ENCODE assay signal across 18 cellular contexts in the genomic region with DNA sequence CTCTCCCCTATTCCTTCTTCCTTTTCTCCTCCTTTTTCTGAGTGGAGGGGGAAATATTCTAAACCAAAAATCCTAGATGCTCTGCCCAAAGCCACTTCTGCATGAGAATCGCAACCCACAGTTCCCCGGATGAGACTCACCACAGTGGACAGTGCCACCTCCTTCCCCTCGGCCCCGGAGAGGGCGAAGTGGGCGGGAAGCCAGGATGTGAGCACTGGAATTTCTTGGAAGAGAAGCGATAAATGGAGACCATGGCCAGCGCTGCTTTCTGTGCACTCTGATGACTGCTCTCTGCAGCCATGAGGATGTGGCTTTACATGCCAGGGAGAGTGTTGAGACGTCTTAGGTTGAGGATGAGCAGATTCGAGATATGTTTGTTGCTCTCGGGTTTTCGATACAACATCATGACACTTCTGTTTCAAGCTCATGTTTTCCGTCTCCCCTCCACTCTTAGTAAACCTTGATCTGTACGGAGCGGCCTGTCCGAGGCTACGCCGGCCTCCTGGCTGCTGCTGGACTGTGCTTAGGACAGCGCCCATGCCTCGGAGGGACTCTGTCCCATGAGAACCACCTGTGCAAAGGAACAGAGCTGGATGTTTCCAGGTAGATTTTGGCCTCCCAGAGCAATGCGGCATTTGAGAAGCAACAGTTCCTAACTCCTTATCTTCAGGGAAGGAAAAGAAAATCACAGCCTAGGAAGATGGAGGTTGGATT.
A peak's percentile ranks its signal among the peaks of the same experiment; 100 is the strongest.
DNase-seq lines count a peak whose midpoint lies in the region; ATAC-seq and TF ChIP-seq lines count a peak whose summit lies in the region.
"Had no signal": no experiment of that assay in that cellular context is flagged by ENCODE, and none has a peak within 500 bp of the region (broad histone marks: within the 10 kb centered on the region; RNA-seq: fewer than 3 reads in every experiment).

No MANE protein-coding gene starts in this region.

- H2BK120ac ChIP-seq in trophoblast cell (ENCODE audit: insufficient read depth, low read length, poor library complexity) = no peak overlapping the region

- H3K4me3 ChIP-seq in left ventricle myocardium inferior = no peak overlapping the region
- no peak overlapping the region for H3K4me3 ChIP-seq in osteoblast (ENCODE audit: insufficient read depth, low read length)
- no peak overlapping the region for H3K4me3 ChIP-seq in trophoblast cell (ENCODE audit: low read depth, low read length)
- H3K4me3 ChIP-seq: HAP-1, Peyer's patch had no signal

- no peak overlapping the region for H4K8ac ChIP-seq in trophoblast cell (ENCODE audit: low read depth, low read length)

- H2BK12ac ChIP-seq in trophoblast cell (ENCODE audit: low read length) = no peak overlapping the region

- H3K27me3 Mint-ChIP-seq in MCF 10A (ENCODE audit: insufficient read depth, unreplicated experiment) = no peaks in the 10 kb centered on the region
- H3K27me3 Mint-ChIP-seq in natural killer cell (ENCODE audit: low read depth in 2 of 2) = peaks cover 5 to 10% of the 10 kb centered on the region in 2 donors

- H3K9me3 ChIP-seq in left ventricle myocardium inferior (replicated peaks) = no peaks in the 10 kb centered on the region
- H3K9me3 ChIP-seq in osteoblast (ENCODE audit: low read depth, low read length) = no peaks in the 10 kb centered on the region
- H3K9me3 ChIP-seq in trophoblast cell (ENCODE audit: insufficient read depth, low read depth, low read length) = peaks cover 2% of the 10 kb centered on the region
- H3K9me3 ChIP-seq: HAP-1, Peyer's patch had no signal

- H3K36me3 ChIP-seq in left ventricle myocardium inferior = no peaks in the 10 kb centered on the region
- no peaks in the 10 kb centered on the region for H3K36me3 ChIP-seq in osteoblast (ENCODE audit: insufficient read depth, low read length)
- peaks cover 10 to 21% of the 10 kb centered on the region in 2 experiments for H3K36me3 ChIP-seq in trophoblast cell (ENCODE audit: control insufficient read depth in 1 of 2, insufficient read depth in 2 of 2, low read length in 2 of 2)
- H3K36me3 ChIP-seq: HAP-1, Peyer's patch had no signal

- TF ChIP-seq CTCF in left ventricle myocardium inferior (IDR thresholded peaks at IDR 0.05; ENCODE audit: borderline replicate concordance) = no peak
- TF ChIP-seq CTCF in osteoblast (IDR thresholded peaks at IDR 0.05; ENCODE audit: extremely low read depth, low read depth, low read length) = no peak
- TF ChIP-seq CTCF in MCF 10A (IDR thresholded peaks at IDR 0.05; ENCODE audit: unreplicated experiment) = no peak
- no peak for TF ChIP-seq CTCF in natural killer cell (IDR thresholded peaks at IDR 0.05)

- no peak overlapping the region for H3K18ac ChIP-seq in trophoblast cell (ENCODE audit: low read length)

- no peak overlapping the region for H4K91ac ChIP-seq in trophoblast cell (ENCODE audit: low read depth, low read length)

- H3K4me1 Mint-ChIP-seq in MCF 10A (ENCODE audit: insufficient read depth, unreplicated experiment) (peaks cover 5% of the 10 kb centered on the region), natural killer cell (peaks cover 0 to 4% of the 10 kb centered on the region in 2 donors)
- H3K4me1 Mint-ChIP-seq: CD14-positive monocyte had no signal

- H3K9me3 Mint-ChIP-seq in MCF 10A (ENCODE audit: unreplicated experiment) (no peaks in the 10 kb centered on the region), natural killer cell (no peaks in the 10 kb centered on the region)

- POLR2A ChIA-PET in MCF 10A (lab: Yijun Ruan, JAX) = no interaction called here

- no peak overlapping the region for H3K14ac ChIP-seq in trophoblast cell (ENCODE audit: low read length)

- no peak overlapping the region for H2BK5ac ChIP-seq in trophoblast cell (ENCODE audit: low read depth, low read length, poor library complexity)

- H3K4ac ChIP-seq in trophoblast cell (ENCODE audit: low read depth, low read length) = no peak overlapping the region

- no CpG with 5 or more reads among the region's 21 CpGs for WGBS in trophoblast cell (ENCODE audit: extremely low coverage, insufficient coverage, insufficient read length)

- intact Hi-C loops in cardiac septum (cut with DNase I) = no loop called here
- intact Hi-C loops in left ventricle myocardium inferior (cut with micrococcal nuclease) = no loop called here
- intact Hi-C loops in MCF 10A (cut with micrococcal nuclease) = loop anchor here (1.0 kb wide), 1 partner anchor 16 kb away; no protein-coding TSS in a partner anchor
- intact Hi-C loops in natural killer cell (cut with micrococcal nuclease) = no loop called here

- H2AK5ac ChIP-seq in trophoblast cell (ENCODE audit: low read length) = no peak overlapping the region

- H3K4me1 ChIP-seq in left ventricle myocardium inferior (no peaks in the 10 kb centered on the region), osteoblast (ENCODE audit: insufficient read depth, low read length) (no peaks in the 10 kb centered on the region), trophoblast cell (ENCODE audit: control insufficient read depth in 1 of 2, insufficient read depth in 2 of 2, low read length in 2 of 2) (no peaks in the 10 kb centered on the region)
- H3K4me1 ChIP-seq: HAP-1, Peyer's patch had no signal

- H4K20me1 ChIP-seq in osteoblast (ENCODE audit: insufficient read depth, low read length) = no peaks in the 10 kb centered on the region

- H4K12ac ChIP-seq in trophoblast cell (ENCODE audit: low read depth, low read length) = no peak overlapping the region

- no peak overlapping the region for H2AFZ ChIP-seq in osteoblast (ENCODE audit: low read length)
- no peak overlapping the region for H2AFZ ChIP-seq in trophoblast cell (ENCODE audit: insufficient read depth, low read length, poor library complexity)

- no peak for ATAC-seq in GM18520 (IDR thresholded peaks at IDR 0.05; ENCODE audit: unreplicated experiment)
- no peak for ATAC-seq in natural killer cell

- BruUV-seq in MCF 10A (replicated peaks; lab: Mats Ljungman, UMichigan) = no TSS peak

- H3K79me2 ChIP-seq in osteoblast (ENCODE audit: insufficient read depth, low read length) = no peaks in the 10 kb centered on the region
- no peaks in the 10 kb centered on the region for H3K79me2 ChIP-seq in trophoblast cell (ENCODE audit: control insufficient read depth, insufficient read depth, low read length, poor library complexity)

- DNase-seq in cardiac septum (ENCODE audit: low spot score) = peak; percentile 51
- DNase-seq in left ventricle myocardium inferior = no peak
- DNase-seq in ecto neural progenitor cell (ENCODE audit: low spot score) = peak; percentile 42
- peak; percentile 78 for DNase-seq in osteoblast (ENCODE audit: insufficient read length, low spot score, missing footprints)
- no peak for DNase-seq in MCF 10A (ENCODE audit: unreplicated experiment)
- DNase-seq in trophoblast cell = no peak
- no peak for DNase-seq in natural killer cell
- DNase-seq: 8988T, DMS 273 treated with DMSO at 0.1 percent for 48 hours, DND-41, NCI-H1105, NCI-H1694, NCI-H2081 treated with DMSO at 0.1 percent for 48 hours, Right ventricle myocardium superior had no signal

- H3K36me3 Mint-ChIP-seq in MCF 10A (ENCODE audit: insufficient read depth, unreplicated experiment) = no peaks in the 10 kb centered on the region
- no peaks in the 10 kb centered on the region for H3K36me3 Mint-ChIP-seq in natural killer cell
- H3K36me3 Mint-ChIP-seq: CD14-positive monocyte had no signal

- H3K4me2 ChIP-seq in osteoblast (ENCODE audit: insufficient read depth, low read length) (no peak overlapping the region), trophoblast cell (ENCODE audit: low read length) (no peak overlapping the region)

- H3K27ac ChIP-seq in left ventricle myocardium inferior (replicated peaks) = no peak overlapping the region
- H3K27ac ChIP-seq in osteoblast (ENCODE audit: low read depth, low read length) = no peak overlapping the region
- H3K27ac ChIP-seq in trophoblast cell (ENCODE audit: low read depth, low read length) = no peak overlapping the region
- H3K27ac ChIP-seq: Peyer's patch had no signal

- CTCF ChIA-PET in MCF 10A (lab: Yijun Ruan, JAX) = interaction anchor here (0.8 kb wide), 1 partner anchor 8 kb away, joined by 3 read pairs; no protein-coding TSS in a partner anchor

- H3K4me3 Mint-ChIP-seq in MCF 10A (ENCODE audit: unreplicated experiment) (no peak overlapping the region), natural killer cell (no peak overlapping the region)
- H3K4me3 Mint-ChIP-seq: CD14-positive monocyte had no signal

- H3K27me3 ChIP-seq in left ventricle myocardium inferior (ENCODE audit: low read depth) = peaks cover 45% of the 10 kb centered on the region
- H3K27me3 ChIP-seq in osteoblast (ENCODE audit: insufficient read depth, low read length) = no peaks in the 10 kb centered on the region
- no peaks in the 10 kb centered on the region for H3K27me3 ChIP-seq in trophoblast cell (ENCODE audit: insufficient read depth, low read length)
- H3K27me3 ChIP-seq: Peyer's patch had no signal

- H3K27ac Mint-ChIP-seq in MCF 10A (ENCODE audit: low read depth, unreplicated experiment) = no peak overlapping the region
- H3K27ac Mint-ChIP-seq in natural killer cell = no peak overlapping the region
- H3K27ac Mint-ChIP-seq: CD14-positive monocyte had no signal

- no peaks in the 10 kb centered on the region for H3K79me1 ChIP-seq in trophoblast cell (ENCODE audit: low read length)

- H3K9ac ChIP-seq in trophoblast cell (ENCODE audit: low read length) = no peak overlapping the region

- H3K23ac ChIP-seq in trophoblast cell (ENCODE audit: low read length) = no peak overlapping the region

Comparison
In these comparisons a context has a peak if more than half of its experiments do, and no peak if none do; other contexts are left out.
1. DNase-seq: peak in cardiac septum (single experiment), ecto neural progenitor cell (single experiment) and osteoblast (single experiment); none in left ventricle myocardium inferior (single experiment), MCF 10A (single experiment), trophoblast cell (0 of 2) and natural killer cell (single experiment).